Comparison of ENCODE assay signal across 23 cellular contexts in genomic region chr10:58382489-58382995, GRCh38.
"Had no signal": no experiment of that assay in that cellular context is flagged by ENCODE, and none has a peak within 500 bp of the region (broad histone marks: within the 10 kb centered on the region; RNA-seq: fewer than 3 reads in every experiment).

No MANE protein-coding gene starts in this region.

- H3K4me3 ChIP-seq: MG63, PC-9, Peyer's patch, SJCRH30, SK-N-MC had no signal

- DNase-seq: Karpas-422, KG1, MG63, NCI-H1092, NCI-H1105 treated with DMSO at 0.1 percent for 48 hours, NCI-H1417 treated with DMSO at 0.1 percent for 48 hours, NCI-H146, NCI-H1694 treated with DMSO at 0.1 percent for 48 hours, NCI-H1930, NCI-H2081 treated with DMSO at 0.1 percent for 48 hours, NCI-H2171, NCI-H226, NCI-H446, NCI-H510A, NCI-H524 treated with DMSO at 0.1 percent for 48 hours, NCI-H69, NCI-H774, PC-9, Peyer's patch, SHP77 treated with DMSO at 0.1 percent for 48 hours, SJCRH30 had no signal

- ATAC-seq: Right ventricle myocardium inferior had no signal

- H3K27ac ChIP-seq: PC-9, Peyer's patch, SJCRH30, SK-N-MC had no signal

- H3K27me3 ChIP-seq: MG63, Peyer's patch, SJCRH30 had no signal
